ENCODE assay signal across 8 cellular contexts in the genomic region with DNA sequence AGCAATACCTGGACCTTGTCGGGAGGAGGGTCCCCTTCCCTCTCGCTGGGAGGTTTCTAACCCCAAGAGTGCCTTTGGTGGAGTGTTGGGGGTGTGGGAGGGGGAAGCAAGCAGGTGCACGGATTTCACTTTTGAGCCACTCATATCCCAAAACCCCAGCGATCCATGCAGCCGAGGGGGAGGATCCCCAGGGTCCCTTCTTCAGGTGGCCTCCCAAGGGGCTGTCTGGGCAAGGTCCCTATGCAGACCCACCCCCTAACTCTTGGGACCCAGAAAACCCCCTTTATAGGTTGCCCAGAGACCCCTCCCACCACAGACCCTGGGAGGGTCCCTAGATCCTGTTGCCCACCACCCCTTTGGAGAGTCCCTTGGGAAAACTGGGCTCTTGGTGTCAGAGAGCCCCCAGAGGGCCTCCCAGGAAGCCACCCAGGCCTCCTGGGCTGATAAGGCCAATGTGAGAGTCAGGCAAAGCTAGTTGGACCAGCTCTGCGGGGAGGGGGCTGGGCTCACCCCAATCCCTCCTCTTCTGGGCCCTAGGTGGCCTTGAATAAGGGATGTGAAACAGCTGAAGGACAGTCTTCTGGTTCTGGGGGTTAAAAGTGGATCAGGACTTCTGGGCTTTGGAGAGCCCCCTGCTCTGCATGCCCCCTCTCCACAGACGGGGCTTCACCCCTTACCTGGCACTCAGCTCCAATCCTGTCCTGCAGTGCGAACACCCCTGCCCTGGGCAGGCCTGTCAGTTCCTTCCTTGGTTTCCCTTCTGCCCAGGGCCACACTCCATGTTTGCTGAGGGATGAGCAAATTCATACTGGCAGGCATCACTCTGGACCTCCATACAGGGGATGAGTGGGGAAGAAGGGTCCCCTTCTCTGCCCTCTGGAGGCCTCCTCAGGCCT. TPM values are rescaled to one million over a fixed set of nuclear protein-coding genes. Genes with fewer than 3 reads are reported as not detected.
A peak's percentile ranks its signal among the peaks of the same experiment; 100 is the strongest.
DNase-seq lines count a peak whose midpoint lies in the region; ATAC-seq and TF ChIP-seq lines count a peak whose summit lies in the region.

No MANE protein-coding gene starts in this region.

- H2AK5ac ChIP-seq in neuronal stem cell (ENCODE audit: low read depth, low read length): peak overlapping the region; percentile 91

- H3K36me3 ChIP-seq in RWPE2 (ENCODE audit: low read depth) (no peaks in the 10 kb centered on the region), esophagus squamous epithelium (no peaks in the 10 kb centered on the region), neuronal stem cell (replicated peaks in 1 of 2; ENCODE audit: control insufficient read depth in 2 of 2, insufficient read depth in 2 of 2, low read length in 2 of 2) (peaks cover 3 to 27% of the 10 kb centered on the region in 2 donors)

- H3K4me1 ChIP-seq in RWPE2 (ENCODE audit: insufficient read depth, poor library complexity, severe bottlenecking): peaks cover 27% of the 10 kb centered on the region
- peaks cover 37 to 83% (median 49%) of the 10 kb centered on the region in 3 donors for H3K4me1 ChIP-seq in esophagus squamous epithelium
- H3K4me1 ChIP-seq in neuronal stem cell (ENCODE audit: control insufficient read depth in 2 of 2, insufficient read depth in 1 of 2, low read depth in 1 of 2, low read length in 2 of 2): peaks cover 11 to 17% of the 10 kb centered on the region in 2 donors

- TF ChIP-seq CTCF in AG10803 (conservative IDR thresholded peaks at IDR 0.05; ENCODE audit: low read length) (no peak), RWPE2 (IDR thresholded peaks at IDR 0.05; ENCODE audit: poor library complexity, severe bottlenecking) (no peak), esophagus squamous epithelium (IDR thresholded peaks at IDR 0.05) (no peak)

- peak overlapping the region; percentile 73 for H3K4me2 ChIP-seq in neuronal stem cell (ENCODE audit: insufficient read depth, low read length, poor library complexity, severe bottlenecking)

- H2AFZ ChIP-seq in neuronal stem cell (ENCODE audit: low read length): peak overlapping the region; percentile 84

- no peak for DNase-seq in AG10803 (ENCODE audit: low read depth)
- no peak for DNase-seq in RWPE2 (ENCODE audit: low spot score)
- no peak for DNase-seq in esophagus squamous epithelium (lab: John Stamatoyannopoulos, UW)
- no peak for DNase-seq in neuronal stem cell (ENCODE audit: low spot score)
- DNase-seq in NCI-H128 (lab: John Stamatoyannopoulos, UW; ENCODE audit: unreplicated experiment): no peak

- H2BK5ac ChIP-seq in neuronal stem cell (ENCODE audit: low read length): peak overlapping the region; percentile 26

- peak in 1 of 4 donors; percentile 8 for TF ChIP-seq POLR2A in esophagus squamous epithelium (IDR thresholded peaks at IDR 0.05)

- ATAC-seq in RWPE2 (ENCODE audit: low read depth): peak; percentile 1; the same call in 2 of the 3 replicates
- ATAC-seq in HG03442 (IDR thresholded peaks at IDR 0.05; ENCODE audit: unreplicated experiment): no peak
- no peak for ATAC-seq in GM21619 (IDR thresholded peaks at IDR 0.05; ENCODE audit: unreplicated experiment)
- no peak for ATAC-seq in HG02884 (IDR thresholded peaks at IDR 0.05; ENCODE audit: unreplicated experiment)

- H3K9ac ChIP-seq in neuronal stem cell (ENCODE audit: low read depth, low read length, poor library complexity): peak overlapping the region; percentile 85

- peak overlapping the region; percentile 95 for H3K14ac ChIP-seq in neuronal stem cell (ENCODE audit: low read length)

- H3K27me3 ChIP-seq in RWPE2 (ENCODE audit: insufficient read depth, poor library complexity, severe bottlenecking) (no peaks in the 10 kb centered on the region), esophagus squamous epithelium (no peaks in the 10 kb centered on the region), neuronal stem cell (ENCODE audit: control insufficient read depth in 3 of 3, insufficient read depth in 3 of 3, low read depth in 1 of 3, low read length in 3 of 3) (peaks cover 0 to 18% (median 17%) of the 10 kb centered on the region in 3 experiments)

- no peak overlapping the region for H4K91ac ChIP-seq in neuronal stem cell (ENCODE audit: low read depth, low read length, poor library complexity)

- H3K9me3 ChIP-seq in RWPE2 (ENCODE audit: severe bottlenecking) (no peaks in the 10 kb centered on the region), esophagus squamous epithelium (no peaks in the 10 kb centered on the region), neuronal stem cell (replicated peaks in 1 of 2; ENCODE audit: control insufficient read depth in 2 of 2, insufficient read depth in 1 of 2, low read depth in 1 of 2, low read length in 2 of 2) (no peaks in the 10 kb centered on the region)

- peaks cover 5% of the 10 kb centered on the region for H3K79me1 ChIP-seq in neuronal stem cell (ENCODE audit: low read depth, low read length)

- H2BK120ac ChIP-seq in neuronal stem cell (ENCODE audit: low read depth, low read length): peak overlapping the region; percentile 38

- peak overlapping the region; percentile 53 for H2BK15ac ChIP-seq in neuronal stem cell (ENCODE audit: low read length)

- peak overlapping the region; percentile 68 for H3K23ac ChIP-seq in neuronal stem cell (ENCODE audit: low read depth, low read length, poor library complexity)

- H3K4ac ChIP-seq in neuronal stem cell (ENCODE audit: low read length): peak overlapping the region; percentile 58

- WGBS in esophagus squamous epithelium, 2 donors: 17 to 43% methylated on average over 2 of the region's 8 CpGs
- no CpG with 5 or more reads among the region's 8 CpGs for WGBS in neuronal stem cell (ENCODE audit: extremely low coverage in 2 of 2, insufficient read length in 2 of 2, insufficient replicate concordance in 1 of 2), 2 donors

- peak overlapping the region; percentile 81 for H3K27ac ChIP-seq in RWPE2 (ENCODE audit: poor library complexity, severe bottlenecking)
- H3K27ac ChIP-seq in esophagus squamous epithelium: peak overlapping the region; percentile 91 to 95 (median 93)
- H3K27ac ChIP-seq in neuronal stem cell (replicated peaks; ENCODE audit: low read length): no peak overlapping the region

- peak overlapping the region; percentile 91 for H2BK12ac ChIP-seq in neuronal stem cell (ENCODE audit: low read length)

- H3K18ac ChIP-seq in neuronal stem cell (ENCODE audit: low read length): peak overlapping the region; percentile 93

- intact Hi-C loops in esophagus squamous epithelium (cut with DNase I): loop anchor here (10.0 kb wide), 1 partner anchor 104 kb away; the partner anchor contains the start of genes ACAA1 and MYD88

- H3K4me3 ChIP-seq in AG10803 (ENCODE audit: low read length) (peak overlapping the region; percentile 72), RWPE2 (ENCODE audit: severe bottlenecking) (peak overlapping the region; percentile 52), esophagus squamous epithelium (peak overlapping the region; percentile 63 to 90 (median 82)), neuronal stem cell (ENCODE audit: low read length in 2 of 2) (peak overlapping the region; percentile 84 to 96)

- no peak overlapping the region for H4K8ac ChIP-seq in neuronal stem cell (ENCODE audit: low read depth, low read length)

RNA-seq across cellular contexts. Expression of gene PLCD1, which starts 0.9 kb away (rescaled TPM):
- 10 to 100 TPM; 24.2 to 37.9 (median 35.0) TPM for total RNA-seq in esophagus squamous epithelium
- polyA plus RNA-seq in neuronal stem cell (2013, experiment 1 of 2): 41.7 TPM
- polyA plus RNA-seq in neuronal stem cell (2013, experiment 2 of 2): 41.2 TPM

RNA-seq across cellular contexts. Expression of gene DLEC1, which starts 8.6 kb away (rescaled TPM):
- total RNA-seq in esophagus squamous epithelium: under 1 TPM in 1 of 4 donors, not detected in 3; 0.19 TPM
- polyA plus RNA-seq in neuronal stem cell (2013, experiment 1 of 2): 2.5 TPM
- 2.5 TPM for polyA plus RNA-seq in neuronal stem cell (2013, experiment 2 of 2)

RNA-seq across cellular contexts. Expression of gene VILL, which starts 39.8 kb away (rescaled TPM):
- 10 to 100 TPM in 1 of 4 donors, 1 to 10 TPM in 3; 5.5 to 13.0 (median 6.1) TPM for total RNA-seq in esophagus squamous epithelium
- polyA plus RNA-seq in neuronal stem cell (2013, experiment 1 of 2): 2.0 TPM
- 1.7 TPM for polyA plus RNA-seq in neuronal stem cell (2013, experiment 2 of 2)
